ENCODE assay signal across 27 cellular contexts in genomic region chr5:171258737-171259405, GRCh38. TPM values are rescaled to one million over a fixed set of nuclear protein-coding genes. Genes with fewer than 3 reads are reported as not detected.
"Had no signal": no experiment of that assay in that cellular context is flagged by ENCODE, and none has a peak within 500 bp of the region (broad histone marks: within the 10 kb centered on the region; RNA-seq: fewer than 3 reads in every experiment).

No MANE protein-coding gene starts in this region.

- H3K36me3 ChIP-seq: adrenal gland, colonic mucosa, Peyer's patch, SJCRH30 had no signal

- H3K9me3 ChIP-seq: adrenal gland, body of pancreas, colonic mucosa, Peyer's patch, SJCRH30 had no signal

- ATAC-seq: activated CD4-positive, CD25-positive, alpha-beta regulatory T cell treated with anti-CD3 and anti-CD28 coated beads, Interleukin-2, amount 50 U/mL, for 24 hours; activated CD8-positive, alpha-beta T cell treated with anti-CD3 and anti-CD28 coated beads for 36 hours; activated T-cell treated with anti-CD3 and anti-CD28 coated beads, Interleukin-2, amount 50 U/mL, for 72 hours; body of pancreas had no signal

- H3K4me1 ChIP-seq: adrenal gland, body of pancreas, colonic mucosa, Peyer's patch, SJCRH30 had no signal

- H3K27me3 ChIP-seq: adrenal gland, body of pancreas, colonic mucosa, Peyer's patch, SJCRH30 had no signal

- FAIRE-seq: bronchial epithelial cell had no signal

- H3K27ac ChIP-seq: adrenal gland, body of pancreas, colonic mucosa, Peyer's patch, RWPE1, SJCRH30 had no signal

- H3K4me3 ChIP-seq: adrenal gland, body of pancreas, colonic mucosa, Peyer's patch, SJCRH30 had no signal

- DNase-seq: activated CD4-positive, alpha-beta T cell treated with anti-CD3 and anti-CD28 coated beads for 4 hours; activated CD8-positive, alpha-beta memory T cell treated with anti-CD3 and anti-CD28 coated beads, Interleukin-2, amount 50 U/mL, for 4 hours; activated CD8-positive, alpha-beta T cell treated with anti-CD3 and anti-CD28 coated beads for 36 hours; activated gamma-delta T cell treated with Interleukin-2 at 50 U/mL for 16 hours; activated naive CD4-positive, alpha-beta T cell treated with anti-CD3 and anti-CD28 coated beads, Interleukin-2, amount 10 ng/mL, durations not matched to agents 7 days and 5 days; activated naive CD8-positive, alpha-beta T cell treated with anti-CD3 and anti-CD28 coated beads for 36 hours; activated T-cell treated with anti-CD3 and anti-CD28 coated beads, Interleukin-2, amount 50 U/mL, for 72 hours; adrenal gland; aorta; body of pancreas; colonic mucosa; Karpas-422; MM.1S; NCI-H1105; NCI-H1436 treated with DMSO at 0.1 percent for 48 hours; NCI-H187; NCI-H2081; NCI-H524; NCI-H82; NK-92 treated with Interleukin-12 subunit alpha and Interleukin-12 subunit beta, amount 100 ng/mL, for 24 hours; OCI-M1; Peyer's patch; Right ventricle myocardium superior; SJCRH30 had no signal

RNA-seq across cellular contexts. Expression of gene TLX3, which starts 50.2 kb away (rescaled TPM):
- polyA plus RNA-seq: adrenal gland, aorta had no signal
